ENCODE assay signal across 4 cellular contexts in the genomic region with DNA sequence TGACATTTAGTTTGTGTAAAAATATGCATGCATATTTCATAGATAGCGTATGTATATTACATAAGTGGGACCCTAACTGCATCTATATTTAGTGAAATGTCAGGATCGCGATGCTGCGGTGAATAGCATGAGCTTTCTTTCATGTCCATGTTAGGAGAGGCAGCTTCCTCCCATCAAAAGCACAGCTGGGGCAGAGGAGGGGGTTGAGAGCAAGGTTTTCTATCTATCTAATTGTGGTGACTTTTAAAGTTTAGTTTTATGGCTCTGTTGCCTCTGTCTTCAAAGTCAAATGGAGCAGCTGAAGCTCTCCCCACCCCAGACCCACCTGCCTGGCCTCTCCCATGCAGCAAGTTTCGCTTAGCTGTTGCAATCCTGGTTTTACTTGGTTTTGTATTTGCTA. TPM values are rescaled to one million over a fixed set of nuclear protein-coding genes. Genes with fewer than 3 reads are reported as not detected.
"Had no signal": no experiment of that assay in that cellular context is flagged by ENCODE, and none has a peak within 500 bp of the region (broad histone marks: within the 10 kb centered on the region; RNA-seq: fewer than 3 reads in every experiment).

No MANE protein-coding gene starts in this region.

RNA-seq across cellular contexts. Expression of a gene that starts 1.8 kb away (rescaled TPM):
- total RNA-seq: LHCN-M2, M059J, MCF 10A, NCI-H460 had no signal
